Comparison of ENCODE assay signal across 26 cellular contexts in genomic region chr18:9216459-9216858, GRCh38.
A peak's percentile ranks its signal among the peaks of the same experiment; 100 is the strongest.
DNase-seq lines count a peak whose midpoint lies in the region; ATAC-seq, FAIRE-seq and TF ChIP-seq lines count a peak whose summit lies in the region.
"Had no signal": no experiment of that assay in that cellular context is flagged by ENCODE, and none has a peak within 500 bp of the region (broad histone marks: within the 10 kb centered on the region; RNA-seq: fewer than 3 reads in every experiment).

No MANE protein-coding gene starts in this region.

- no peaks in the 10 kb centered on the region for H4K20me1 ChIP-seq in K562 (replicated peaks; ENCODE audit: control insufficient read depth, insufficient read depth, low read length)

- TF ChIP-seq POLR2A in K562 (conservative IDR thresholded peaks at IDR 0.05), result no peak

- H3K27me3 Mint-ChIP-seq in activated naive CD8-positive, alpha-beta T cell, result no peaks in the 10 kb centered on the region
- no peaks in the 10 kb centered on the region for H3K27me3 Mint-ChIP-seq in activated naive CD8-positive, alpha-beta T cell treated with anti-CD3 and anti-CD28 coated beads, Interleukin-2, amount 50 U/mL, for 24 hours
- no peaks in the 10 kb centered on the region for H3K27me3 Mint-ChIP-seq in natural killer cell treated with Interleukin-12 subunit alpha and Interleukin-12 subunit beta and Interleukin-15 and Interleukin-18, amount 100 ng/mL, for 72 hours
- H3K27me3 Mint-ChIP-seq in natural killer cell (ENCODE audit: low read depth in 2 of 2), result no peaks in the 10 kb centered on the region
- H3K27me3 Mint-ChIP-seq in CD4-positive, alpha-beta T cell, result no peaks in the 10 kb centered on the region
- H3K27me3 Mint-ChIP-seq in activated CD4-positive, alpha-beta T cell treated with anti-CD3 and anti-CD28 coated beads for 36 hours, result no peaks in the 10 kb centered on the region
- H3K27me3 Mint-ChIP-seq: B cell; CD4-positive, alpha-beta memory T cell; CD8-positive, alpha-beta memory T cell had no signal

- no peak overlapping the region for H3K4me2 ChIP-seq in K562 (ENCODE audit: insufficient read depth, low read length)
- H3K4me2 ChIP-seq: BLaER1 treated with 17β-estradiol and CSF1 and Interleukin-3, amounts not matched to agents 10 nM and 100 nM had no signal

- no peaks in the 10 kb centered on the region for H3K27me3 ChIP-seq in CD4-positive, alpha-beta T cell (ENCODE audit: control insufficient read depth, insufficient read depth, low read length)
- no peaks in the 10 kb centered on the region for H3K27me3 ChIP-seq in K562 (ENCODE audit: control insufficient read depth in 2 of 2, insufficient read depth in 2 of 2, low read length in 2 of 2)
- H3K27me3 ChIP-seq: BLaER1 treated with 17β-estradiol and CSF1 and Interleukin-3, amounts not matched to agents 10 nM and 100 nM had no signal

- no peak overlapping the region for H3K9ac ChIP-seq in K562 (ENCODE audit: insufficient read depth in 1 of 2, low read depth in 2 of 2, low read length in 2 of 2)
- H3K9ac ChIP-seq: BLaER1 treated with 17β-estradiol and CSF1 and Interleukin-3, amounts not matched to agents 10 nM and 100 nM had no signal

- no peaks in the 10 kb centered on the region for H3K9me1 ChIP-seq in K562 (ENCODE audit: control insufficient read depth, insufficient read depth, low read length)

- peaks cover 69% of the 10 kb centered on the region for H3K36me3 ChIP-seq in K562 (ENCODE audit: control insufficient read depth, insufficient read depth, low read length)

- no peak for FAIRE-seq in K562 (lab: Jason Lieb, UNC)
- FAIRE-seq: GM12878, GM12892, GM18507 had no signal

- BruUV-seq in K562 (replicated peaks; lab: Mats Ljungman, UMichigan), result no TSS peak

- no peaks in the 10 kb centered on the region for H3K4me1 ChIP-seq in K562 (replicated peaks in 1 of 2; ENCODE audit: control insufficient read depth in 2 of 2, insufficient read depth in 2 of 2, low read length in 2 of 2)

- no peak overlapping the region for H3K4me3 ChIP-seq in K562
- H3K4me3 ChIP-seq: BLaER1 treated with 17β-estradiol and CSF1 and Interleukin-3, amounts not matched to agents 10 nM and 100 nM; GM12878 had no signal

- WGBS in K562 (ENCODE audit: insufficient coverage, low coverage, missing lambda C conversion rate), result 97% methylated on average over 3 of the region's 3 CpGs

- H3K79me2 ChIP-seq in K562 (ENCODE audit: control insufficient read depth, insufficient read depth, low read length), result no peaks in the 10 kb centered on the region

- TF ChIP-seq EP300 in K562 (IDR thresholded peaks at IDR 0.05; ENCODE audit: low read length), result no peak

- no peak overlapping the region for H3K27ac ChIP-seq in CD4-positive, alpha-beta T cell (ENCODE audit: low read depth, low read length)
- H3K27ac ChIP-seq in K562 (ENCODE audit: extremely low read depth, low read depth, low read length), result no peak overlapping the region
- H3K27ac ChIP-seq: BLaER1 treated with 17β-estradiol and CSF1 and Interleukin-3, amounts not matched to agents 10 nM and 100 nM; C4-2B had no signal

- TF ChIP-seq CTCF in natural killer cell (IDR thresholded peaks at IDR 0.05), result no peak
- no peak for TF ChIP-seq CTCF in CD4-positive, alpha-beta T cell (IDR thresholded peaks at IDR 0.05)
- no peak for TF ChIP-seq CTCF in K562 (IDR thresholded peaks at IDR 0.05 in 2 of 3, conservative IDR thresholded peaks at IDR 0.05 in 1 of 3; ENCODE audit: insufficient read depth in 2 of 3, low read depth in 1 of 3, low read length in 3 of 3)

- TF ChIP-seq RAD21 in K562 (CRISPR knock-in tag; conservative IDR thresholded peaks at IDR 0.05 in 1 of 2, IDR thresholded peaks at IDR 0.05 in 1 of 2), result no peak

- H2AFZ ChIP-seq in K562 (ENCODE audit: low read depth, low read length), result no peak overlapping the region

- no peak overlapping the region for H3K4me3 Mint-ChIP-seq in activated naive CD8-positive, alpha-beta T cell
- H3K4me3 Mint-ChIP-seq in activated naive CD8-positive, alpha-beta T cell treated with anti-CD3 and anti-CD28 coated beads, Interleukin-2, amount 50 U/mL, for 24 hours, result no peak overlapping the region
- no peak overlapping the region for H3K4me3 Mint-ChIP-seq in natural killer cell treated with Interleukin-12 subunit alpha and Interleukin-12 subunit beta and Interleukin-15 and Interleukin-18, amount 100 ng/mL, for 72 hours
- H3K4me3 Mint-ChIP-seq in natural killer cell, result no peak overlapping the region
- no peak overlapping the region for H3K4me3 Mint-ChIP-seq in CD4-positive, alpha-beta T cell
- no peak overlapping the region for H3K4me3 Mint-ChIP-seq in activated CD4-positive, alpha-beta T cell treated with anti-CD3 and anti-CD28 coated beads for 36 hours
- H3K4me3 Mint-ChIP-seq: B cell; CD4-positive, alpha-beta memory T cell; CD8-positive, alpha-beta memory T cell had no signal

- peak overlapping the region; percentile 22 for H3K27ac Mint-ChIP-seq in activated naive CD8-positive, alpha-beta T cell
- no peak overlapping the region for H3K27ac Mint-ChIP-seq in activated naive CD8-positive, alpha-beta T cell treated with anti-CD3 and anti-CD28 coated beads, Interleukin-2, amount 50 U/mL, for 24 hours
- peak overlapping the region; percentile 0 to 64 for H3K27ac Mint-ChIP-seq in natural killer cell treated with Interleukin-12 subunit alpha and Interleukin-12 subunit beta and Interleukin-15 and Interleukin-18, amount 100 ng/mL, for 72 hours
- H3K27ac Mint-ChIP-seq in natural killer cell, result peak overlapping the region in 1 of 2 donors; percentile 16
- H3K27ac Mint-ChIP-seq in CD4-positive, alpha-beta T cell, result peak overlapping the region; percentile 3
- H3K27ac Mint-ChIP-seq in activated CD4-positive, alpha-beta T cell treated with anti-CD3 and anti-CD28 coated beads for 36 hours, result no peak overlapping the region
- H3K27ac Mint-ChIP-seq: B cell had no signal

- ATAC-seq in activated naive CD8-positive, alpha-beta T cell treated with anti-CD3 and anti-CD28 coated beads, Interleukin-2, amount 50 U/mL, for 24 hours, result no peak
- no peak for ATAC-seq in natural killer cell treated with Interleukin-12 subunit alpha and Interleukin-12 subunit beta and Interleukin-15 and Interleukin-18, amount 100 ng/mL, for 72 hours
- ATAC-seq in natural killer cell (no peak), K562 (no peak)
- ATAC-seq in CD4-positive, alpha-beta T cell (ENCODE audit: poor library complexity), result no peak
- ATAC-seq in activated CD4-positive, alpha-beta T cell treated with anti-CD3 and anti-CD28 coated beads for 36 hours, result no peak
- ATAC-seq: GM12878 had no signal

- in situ Hi-C loops in K562 (cut with MboI), result no loop called here

- DNase-seq in activated naive CD8-positive, alpha-beta T cell treated with anti-CD3 and anti-CD28 coated beads, Interleukin-2, amount 50 U/mL, for 24 hours, result no peak
- DNase-seq in natural killer cell treated with Interleukin-12 subunit alpha and Interleukin-12 subunit beta and Interleukin-15 and Interleukin-18, amount 100 ng/mL, for 72 hours (ENCODE audit: low spot score), result no peak
- DNase-seq in natural killer cell (no peak), K562 (ENCODE audit: extremely low read depth in 1 of 4, low spot score in 3 of 4) (no peak), OCI-M1 (lab: John Stamatoyannopoulos, UW) (no peak)
- no peak for DNase-seq in CD4-positive, alpha-beta T cell
- no peak for DNase-seq in activated CD4-positive, alpha-beta T cell treated with anti-CD3 and anti-CD28 coated beads for 36 hours
- DNase-seq: 8988T; AML-193; CD4-positive, alpha-beta memory T cell; CD8-positive, alpha-beta memory T cell; COR-L47; DMS 273 treated with DMSO at 0.1 percent for 48 hours; DMS153; DMS53; DMS79; DND-41; EL; GDM1 had no signal

- CTCF ChIA-PET in CD4-positive, alpha-beta T cell (lab: Charles Lee), result interaction anchor here (0.6 to 3.4 kb wide), 2 partner anchors 9 to 143 kb away, joined by 3 to 9 read pairs; no protein-coding TSS in a partner anchor
- CTCF ChIA-PET in K562 (lab: Yijun Ruan, JAX; ENCODE audit: low intra/inter-chr PET ratio), result no interaction called here
- CTCF ChIA-PET in activated CD4-positive, alpha-beta T cell treated with anti-CD3 and anti-CD28 coated beads for 36 hours (lab: Charles Lee), result interaction anchor here (0.6 kb wide), 1 partner anchor 65 kb away, joined by 3 read pairs; no protein-coding TSS in a partner anchor

- no peaks in the 10 kb centered on the region for H3K9me3 ChIP-seq in CD4-positive, alpha-beta T cell (ENCODE audit: control insufficient read depth, low read length)
- H3K9me3 ChIP-seq in K562 (replicated peaks; ENCODE audit: control insufficient read depth, insufficient read depth, low read depth, low read length), result no peaks in the 10 kb centered on the region
- H3K9me3 ChIP-seq: BLaER1 treated with 17β-estradiol and CSF1 and Interleukin-3, amounts not matched to agents 10 nM and 100 nM had no signal

- peaks cover 16% of the 10 kb centered on the region for H3K4me1 Mint-ChIP-seq in activated naive CD8-positive, alpha-beta T cell (ENCODE audit: low read depth)
- peaks cover 9% of the 10 kb centered on the region for H3K4me1 Mint-ChIP-seq in activated naive CD8-positive, alpha-beta T cell treated with anti-CD3 and anti-CD28 coated beads, Interleukin-2, amount 50 U/mL, for 24 hours
- peaks cover 28 to 40% of the 10 kb centered on the region in 2 donors for H3K4me1 Mint-ChIP-seq in natural killer cell treated with Interleukin-12 subunit alpha and Interleukin-12 subunit beta and Interleukin-15 and Interleukin-18, amount 100 ng/mL, for 72 hours (ENCODE audit: low read depth in 2 of 2)
- peaks cover 5 to 19% of the 10 kb centered on the region in 2 donors for H3K4me1 Mint-ChIP-seq in natural killer cell
- peaks cover 15% of the 10 kb centered on the region for H3K4me1 Mint-ChIP-seq in CD4-positive, alpha-beta T cell (ENCODE audit: low read depth)
- peaks cover 6% of the 10 kb centered on the region for H3K4me1 Mint-ChIP-seq in activated CD4-positive, alpha-beta T cell treated with anti-CD3 and anti-CD28 coated beads for 36 hours

- H3K36me3 Mint-ChIP-seq in activated naive CD8-positive, alpha-beta T cell, result peaks cover 47% of the 10 kb centered on the region
- H3K36me3 Mint-ChIP-seq in activated naive CD8-positive, alpha-beta T cell treated with anti-CD3 and anti-CD28 coated beads, Interleukin-2, amount 50 U/mL, for 24 hours (ENCODE audit: low read depth), result peaks cover 56% of the 10 kb centered on the region
- peaks cover 59% of the 10 kb centered on the region for H3K36me3 Mint-ChIP-seq in natural killer cell treated with Interleukin-12 subunit alpha and Interleukin-12 subunit beta and Interleukin-15 and Interleukin-18, amount 100 ng/mL, for 72 hours
- H3K36me3 Mint-ChIP-seq in natural killer cell, result peaks cover 22% of the 10 kb centered on the region
- H3K36me3 Mint-ChIP-seq in CD4-positive, alpha-beta T cell (ENCODE audit: low read depth), result peaks cover 94% of the 10 kb centered on the region
- H3K36me3 Mint-ChIP-seq in activated CD4-positive, alpha-beta T cell treated with anti-CD3 and anti-CD28 coated beads for 36 hours (ENCODE audit: low read depth), result peaks cover 38% of the 10 kb centered on the region

- POLR2A ChIA-PET in CD4-positive, alpha-beta T cell (lab: Charles Lee), result interaction anchor here (0.8 kb wide), 1 partner anchor 11 kb away, joined by 3 read pairs; no protein-coding TSS in a partner anchor
- POLR2A ChIA-PET in K562 (lab: Yijun Ruan, JAX), result interaction anchor here (1.3 kb wide), 1 partner anchor 11 kb away, joined by 4 read pairs; no protein-coding TSS in a partner anchor
- POLR2A ChIA-PET in activated CD4-positive, alpha-beta T cell treated with anti-CD3 and anti-CD28 coated beads for 36 hours (lab: Charles Lee), result no interaction called here

- no peaks in the 10 kb centered on the region for H3K9me3 Mint-ChIP-seq in activated naive CD8-positive, alpha-beta T cell (ENCODE audit: low read depth)
- H3K9me3 Mint-ChIP-seq in activated naive CD8-positive, alpha-beta T cell treated with anti-CD3 and anti-CD28 coated beads, Interleukin-2, amount 50 U/mL, for 24 hours, result no peaks in the 10 kb centered on the region
- no peaks in the 10 kb centered on the region for H3K9me3 Mint-ChIP-seq in natural killer cell treated with Interleukin-12 subunit alpha and Interleukin-12 subunit beta and Interleukin-15 and Interleukin-18, amount 100 ng/mL, for 72 hours
- no peaks in the 10 kb centered on the region for H3K9me3 Mint-ChIP-seq in natural killer cell
- H3K9me3 Mint-ChIP-seq in CD4-positive, alpha-beta T cell, result no peaks in the 10 kb centered on the region
- no peaks in the 10 kb centered on the region for H3K9me3 Mint-ChIP-seq in activated CD4-positive, alpha-beta T cell treated with anti-CD3 and anti-CD28 coated beads for 36 hours (ENCODE audit: low read depth)
- H3K9me3 Mint-ChIP-seq: CD4-positive, alpha-beta memory T cell; CD8-positive, alpha-beta memory T cell had no signal

- intact Hi-C loops in natural killer cell (cut with micrococcal nuclease), result no loop called here
- intact Hi-C loops in CD4-positive, alpha-beta T cell (cut with DNase I, micrococcal nuclease), result loop anchor here in 1 of 2 experiments (2.0 kb wide), 1 partner anchor 50 kb away; no protein-coding TSS in a partner anchor
- intact Hi-C loops in K562 (cut with micrococcal nuclease), result no loop called here
- intact Hi-C loops in activated CD4-positive, alpha-beta T cell treated with anti-CD3 and anti-CD28 coated beads for 36 hours (cut with DNase I, micrococcal nuclease), result no loop called here

Comparison
In these comparisons a context has a peak if more than half of its experiments do, and no peak if none do; other contexts are left out.
1. H3K27ac Mint-ChIP-seq: peak in activated naive CD8-positive, alpha-beta T cell (single experiment), natural killer cell treated with Interleukin-12 subunit alpha and Interleukin-12 subunit beta and Interleukin-15 and Interleukin-18, amount 100 ng/mL, for 72 hours (2 of 2) and CD4-positive, alpha-beta T cell (single experiment); none in activated naive CD8-positive, alpha-beta T cell treated with anti-CD3 and anti-CD28 coated beads, Interleukin-2, amount 50 U/mL, for 24 hours (single experiment) and activated CD4-positive, alpha-beta T cell treated with anti-CD3 and anti-CD28 coated beads for 36 hours (single experiment).